ENCODE assay signal across 15 cellular contexts in genomic region chr9:21985964-21986667, GRCh38. TPM values are rescaled to one million over a fixed set of nuclear protein-coding genes. Genes with fewer than 3 reads are reported as not detected.
DNase-seq lines count a peak whose midpoint lies in the region; ATAC-seq and TF ChIP-seq lines count a peak whose summit lies in the region.
"Had no signal": no experiment of that assay in that cellular context is flagged by ENCODE, and none has a peak within 500 bp of the region (broad histone marks: within the 10 kb centered on the region; RNA-seq: fewer than 3 reads in every experiment).

No MANE protein-coding gene starts in this region.

- H3K4me3 Mint-ChIP-seq in chondrocyte (ENCODE audit: unreplicated experiment) (no peak overlapping the region), progenitor cell of endocrine pancreas (ENCODE audit: low read depth) (no peak overlapping the region)

- peaks cover 53% of the 10 kb centered on the region for H3K4me1 ChIP-seq in RWPE2 (ENCODE audit: insufficient read depth, poor library complexity, severe bottlenecking)
- H3K4me1 ChIP-seq in foreskin keratinocyte, result peaks cover 7% of the 10 kb centered on the region
- H3K4me1 ChIP-seq: esophagus squamous epithelium had no signal

- peaks cover 18% of the 10 kb centered on the region for H3K36me3 Mint-ChIP-seq in chondrocyte (ENCODE audit: low read depth)
- no peaks in the 10 kb centered on the region for H3K36me3 Mint-ChIP-seq in progenitor cell of endocrine pancreas (ENCODE audit: insufficient read depth)

- peaks cover 51% of the 10 kb centered on the region for H3K36me3 ChIP-seq in RWPE2 (ENCODE audit: low read depth)
- H3K36me3 ChIP-seq: esophagus squamous epithelium had no signal

- H3K27me3 ChIP-seq in RWPE2 (ENCODE audit: insufficient read depth, poor library complexity, severe bottlenecking) (no peaks in the 10 kb centered on the region), foreskin keratinocyte (peaks cover 89% of the 10 kb centered on the region)

- peaks cover 16% of the 10 kb centered on the region for H3K4me1 Mint-ChIP-seq in chondrocyte (ENCODE audit: low read depth)
- H3K4me1 Mint-ChIP-seq in progenitor cell of endocrine pancreas (ENCODE audit: low read depth), result no peaks in the 10 kb centered on the region

- no peak overlapping the region for H3K27ac Mint-ChIP-seq in chondrocyte (ENCODE audit: unreplicated experiment)
- H3K27ac Mint-ChIP-seq in progenitor cell of endocrine pancreas, result no peak overlapping the region

- H3K27ac ChIP-seq in RWPE2 (ENCODE audit: poor library complexity, severe bottlenecking), result peak overlapping the region; percentile 89
- H3K27ac ChIP-seq in foreskin keratinocyte, result no peak overlapping the region
- H3K27ac ChIP-seq: esophagus squamous epithelium, hepatocyte, VCaP had no signal

- DNase-seq in RWPE2 (ENCODE audit: low spot score), result no peak
- no peak for DNase-seq in glomerular visceral epithelial cell (ENCODE audit: extremely low spot score)
- DNase-seq in chondrocyte (ENCODE audit: low spot score), result no peak
- no peak for DNase-seq in progenitor cell of endocrine pancreas (ENCODE audit: low spot score, unreplicated experiment)
- no peak for DNase-seq in foreskin keratinocyte
- DNase-seq: activated gamma-delta T cell treated with Interleukin-2 at 50 U/mL for 16 hours, esophagus squamous epithelium, left cardiac atrium, posterior cingulate gyrus had no signal

- ATAC-seq in GM18858 (IDR thresholded peaks at IDR 0.05; ENCODE audit: unreplicated experiment) (peak; percentile 58), GM21528 (IDR thresholded peaks at IDR 0.05; ENCODE audit: low FRiP score, unreplicated experiment) (peak; percentile 57), HG03159 (IDR thresholded peaks at IDR 0.05; ENCODE audit: unreplicated experiment) (peak; percentile 78), RWPE2 (ENCODE audit: low read depth) (no peak), foreskin keratinocyte (no peak)
- ATAC-seq: left cardiac atrium had no signal

- no peaks in the 10 kb centered on the region for H3K9me3 ChIP-seq in RWPE2 (ENCODE audit: severe bottlenecking)
- H3K9me3 ChIP-seq: esophagus squamous epithelium had no signal

- H3K27me3 Mint-ChIP-seq in chondrocyte (ENCODE audit: low read depth) (peaks cover 58% of the 10 kb centered on the region), progenitor cell of endocrine pancreas (peaks cover 98% of the 10 kb centered on the region)

- TF ChIP-seq CTCF in RWPE2 (IDR thresholded peaks at IDR 0.05; ENCODE audit: poor library complexity, severe bottlenecking), result no peak
- no peak for TF ChIP-seq CTCF in chondrocyte (IDR thresholded peaks at IDR 0.05)
- no peak for TF ChIP-seq CTCF in progenitor cell of endocrine pancreas (IDR thresholded peaks at IDR 0.05; ENCODE audit: unreplicated experiment)
- TF ChIP-seq CTCF in foreskin keratinocyte (conservative IDR thresholded peaks at IDR 0.05), result no peak

- H3K9me3 Mint-ChIP-seq in chondrocyte (ENCODE audit: low read depth), result no peaks in the 10 kb centered on the region
- H3K9me3 Mint-ChIP-seq in progenitor cell of endocrine pancreas (ENCODE audit: low read depth), result no peaks in the 10 kb centered on the region
- H3K9me3 Mint-ChIP-seq: dendritic cell treated with granulocyte-macrophage colony-stimulating factor and Interleukin-4, amounts not matched to agents 40 ng/mL and 50 ng/mL, for 4 days had no signal

- H3K4me3 ChIP-seq in RWPE2 (ENCODE audit: severe bottlenecking), result no peak overlapping the region
- H3K4me3 ChIP-seq: hepatocyte had no signal

RNA-seq across cellular contexts. Expression of gene CDKN2A, which starts 8.1 kb away (rescaled TPM):
- 20.7 to 31.7 TPM (median 21.2 TPM) in 3 replicates for total RNA-seq in chondrocyte
- not detected in 2 replicates for total RNA-seq in progenitor cell of endocrine pancreas
- 4.9 and 12.8 TPM in 2 replicates for total RNA-seq in foreskin keratinocyte
- 10.1 and 20.8 TPM in 2 replicates for polyA plus RNA-seq in foreskin keratinocyte

RNA-seq across cellular contexts. Expression of gene CDKN2B-AS1, which starts 8.5 kb away (rescaled TPM):
- total RNA-seq in chondrocyte (3.2 to 7.5 TPM (median 3.5 TPM) in 3 replicates), progenitor cell of endocrine pancreas (not detected in 2 replicates), foreskin keratinocyte (0.71 and 1.4 TPM in 2 replicates)
- polyA plus RNA-seq in foreskin keratinocyte, result 0.56 and 0.67 TPM in 2 replicates

RNA-seq across cellular contexts. Expression of gene CDKN2B, which starts 23.0 kb away (rescaled TPM):
- total RNA-seq in chondrocyte (247 to 252 TPM (median 247 TPM) in 3 replicates), progenitor cell of endocrine pancreas (1.2 and 3.9 TPM in 2 replicates), foreskin keratinocyte (4.7 and 9.0 TPM in 2 replicates)
- 2.9 and 4.3 TPM in 2 replicates for polyA plus RNA-seq in foreskin keratinocyte

Comparison
In these comparisons a context has a peak if more than half of its experiments do, and no peak if none do; other contexts are left out.
1. ATAC-seq: peak in GM18858 (single experiment), GM21528 (single experiment) and HG03159 (single experiment); none in RWPE2 (single experiment) and foreskin keratinocyte (single experiment).
2. RNA of gene CDKN2B, which starts 23.0 kb away (total RNA-seq): 247 to 252 TPM in chondrocyte; 4.7 to 9.0 TPM in foreskin keratinocyte and 1.2 to 3.9 TPM in progenitor cell of endocrine pancreas; every median in the first group is over 10 times any median in the second.